ENCODE assay signal across 14 cellular contexts in genomic region chr10:110861476-110861875, GRCh38. TPM values are rescaled to one million over a fixed set of nuclear protein-coding genes. Genes with fewer than 3 reads are reported as not detected.
A peak's percentile ranks its signal among the peaks of the same experiment; 100 is the strongest.
DNase-seq lines count a peak whose midpoint lies in the region; ATAC-seq and TF ChIP-seq lines count a peak whose summit lies in the region.
"Had no signal": no experiment of that assay in that cellular context is flagged by ENCODE, and none has a peak within 500 bp of the region (broad histone marks: within the 10 kb centered on the region; RNA-seq: fewer than 3 reads in every experiment).

No MANE protein-coding gene starts in this region.

- CTCF ChIA-PET in activated naive CD4-positive, alpha-beta T cell treated with anti-CD3 and anti-CD28 coated beads, Interleukin-2, amount 10 ng/mL, durations not matched to agents 7 days and 5 days (lab: Charles Lee) = interaction anchor here (0.6 to 1.7 kb wide), 6 partner anchors 11 to 87 kb away, joined by 3 to 7 read pairs (median 3); no protein-coding TSS in a partner anchor

- ATAC-seq in body of pancreas = no peak
- ATAC-seq in naive B cell (ENCODE audit: low read depth in 2 of 2) = no peak

- no peaks in the 10 kb centered on the region for H3K9me3 ChIP-seq in body of pancreas

- 94 to 99% methylated on average over 2 of the region's 2 CpGs for WGBS in body of pancreas, 2 donors
- whole genome bisulfite sequencing in urinary bladder = 99% methylated on average over 2 of the region's 2 CpGs

- H3K27ac ChIP-seq in body of pancreas (peak overlapping the region; percentile 88 to 95 (median 92)), urinary bladder (ENCODE audit: low read depth) (peak overlapping the region; percentile 30)

- H3K27ac Mint-ChIP-seq in activated naive CD4-positive, alpha-beta T cell treated with anti-CD3 and anti-CD28 coated beads, Interleukin-2, amount 10 ng/mL, durations not matched to agents 7 days and 5 days = peak overlapping the region; percentile 95
- peak overlapping the region in 5 of 6 donors; percentile 86 to 99 (median 96) for H3K27ac Mint-ChIP-seq in naive B cell

- TF ChIP-seq CTCF in body of pancreas (IDR thresholded peaks at IDR 0.05) = no peak

- intact Hi-C loops in body of pancreas (cut with DNase I) = no loop called here

- TF ChIP-seq POLR2A in body of pancreas (IDR thresholded peaks at IDR 0.05) = no peak

- no peaks in the 10 kb centered on the region for H3K27me3 Mint-ChIP-seq in activated naive CD4-positive, alpha-beta T cell treated with anti-CD3 and anti-CD28 coated beads, Interleukin-2, amount 10 ng/mL, durations not matched to agents 7 days and 5 days
- no peaks in the 10 kb centered on the region for H3K27me3 Mint-ChIP-seq in naive B cell

- peaks cover 94% of the 10 kb centered on the region for H3K4me1 Mint-ChIP-seq in activated naive CD4-positive, alpha-beta T cell treated with anti-CD3 and anti-CD28 coated beads, Interleukin-2, amount 10 ng/mL, durations not matched to agents 7 days and 5 days
- peaks cover 72 to 93% (median 86%) of the 10 kb centered on the region in 3 donors for H3K4me1 Mint-ChIP-seq in naive B cell

- DNase-seq in activated naive CD4-positive, alpha-beta T cell treated with anti-CD3 and anti-CD28 coated beads, Interleukin-2, amount 10 ng/mL, durations not matched to agents 7 days and 5 days = no peak
- no peak for DNase-seq in activated naive CD4-positive, alpha-beta T cell treated with anti-CD3 and anti-CD28 coated beads, Interleukin-2, amount 50 U/mL, for 16 hours
- DNase-seq in body of pancreas (no peak), naive B cell (no peak), H4 (ENCODE audit: low spot score) (no peak), dedifferentiated amniotic fluid mesenchymal stem cell (ENCODE audit: extremely low spot score) (no peak), NCI-H2081 treated with DMSO at 0.1 percent for 48 hours (lab: John Stamatoyannopoulos, UW) (no peak)
- DNase-seq: amygdala, EL, foreskin melanocyte, H9, NCI-H345 had no signal

- peaks cover 8% of the 10 kb centered on the region for H3K36me3 Mint-ChIP-seq in activated naive CD4-positive, alpha-beta T cell treated with anti-CD3 and anti-CD28 coated beads, Interleukin-2, amount 10 ng/mL, durations not matched to agents 7 days and 5 days
- no peaks in the 10 kb centered on the region for H3K36me3 Mint-ChIP-seq in naive B cell

- H3K4me3 ChIP-seq in body of pancreas (no peak overlapping the region), urinary bladder (ENCODE audit: low read depth, low read length) (no peak overlapping the region)
- H3K4me3 ChIP-seq: dorsolateral prefrontal cortex had no signal

- H3K36me3 ChIP-seq in body of pancreas (replicated peaks in 1 of 2; ENCODE audit: insufficient read depth in 1 of 2, low read depth in 2 of 2) (no peaks in the 10 kb centered on the region), urinary bladder (ENCODE audit: insufficient read depth) (no peaks in the 10 kb centered on the region)

- no peaks in the 10 kb centered on the region for H3K27me3 ChIP-seq in body of pancreas
- H3K27me3 ChIP-seq: dorsolateral prefrontal cortex had no signal

- no peaks in the 10 kb centered on the region for H3K9me3 Mint-ChIP-seq in activated naive CD4-positive, alpha-beta T cell treated with anti-CD3 and anti-CD28 coated beads, Interleukin-2, amount 10 ng/mL, durations not matched to agents 7 days and 5 days
- no peaks in the 10 kb centered on the region for H3K9me3 Mint-ChIP-seq in naive B cell
- H3K9me3 Mint-ChIP-seq: H9 had no signal

- no peak overlapping the region for H3K4me3 Mint-ChIP-seq in activated naive CD4-positive, alpha-beta T cell treated with anti-CD3 and anti-CD28 coated beads, Interleukin-2, amount 10 ng/mL, durations not matched to agents 7 days and 5 days
- peak overlapping the region; percentile 6 to 89 (median 71) for H3K4me3 Mint-ChIP-seq in naive B cell
- H3K4me3 Mint-ChIP-seq: H9 had no signal

- H3K4me1 ChIP-seq in body of pancreas = peaks cover 81% of the 10 kb centered on the region
- H3K4me1 ChIP-seq in urinary bladder (ENCODE audit: insufficient read depth) = no peaks in the 10 kb centered on the region

RNA-seq across cellular contexts. Expression of gene PDCD4, which starts 10.3 kb away (rescaled TPM):
- 100 to 1,000 TPM; 332 to 458 TPM for total RNA-seq in body of pancreas
- 100 to 1,000 TPM; 197 to 439 (median 323) TPM for polyA plus RNA-seq in naive B cell (ENCODE audit: low read depth in 6 of 6)
- total RNA-seq in urinary bladder = 148 TPM
- 81.0 TPM for polyA plus RNA-seq in urinary bladder
- 32.6 and 36.8 TPM in 2 replicates for total RNA-seq in H4 (2014; rRNA removed; shearing (Covaris generic))

RNA-seq across cellular contexts. Expression of gene BBIP1, which starts 57.5 kb away (rescaled TPM):
- 10 to 100 TPM in 1 of 2 donors, 1 to 10 TPM in 1; 2.0 to 22.3 TPM for total RNA-seq in body of pancreas
- 10 to 100 TPM; 10.6 to 22.4 (median 18.2) TPM for polyA plus RNA-seq in naive B cell (ENCODE audit: low read depth in 6 of 6)
- total RNA-seq in urinary bladder = 57.9 TPM
- 28.7 TPM for polyA plus RNA-seq in urinary bladder
- total RNA-seq in H4 (2014; rRNA removed; shearing (Covaris generic)) = 21.5 and 43.3 TPM in 2 replicates

RNA-seq across cellular contexts. Expression of gene SHOC2, which starts 57.9 kb away (rescaled TPM):
- total RNA-seq in body of pancreas (10 to 100 TPM; 24.1 to 26.0 TPM), urinary bladder (109 TPM)
- polyA plus RNA-seq in naive B cell (ENCODE audit: low read depth in 6 of 6) (100 to 1,000 TPM in 5 of 6 donors, 10 to 100 TPM in 1; 92.5 to 139 (median 123) TPM), urinary bladder (25.7 TPM)
- total RNA-seq in H4 (2014; rRNA removed; shearing (Covaris generic)) = 20.8 and 29.0 TPM in 2 replicates
